In genomic region chr4:15794905-15795304, GRCh38 we compare ENCODE assay signal across 1 cellular context.
TF ChIP-seq lines count a peak whose summit lies in the region.

No MANE protein-coding gene starts in this region.

TF ChIP-seq in GM12878, 131 proteins besides CTCF, POLR2A, EP300 and RAD21 (continued from another document):
- TF ChIP-seq RELB (IDR thresholded peaks at IDR 0.05; ENCODE audit: low read depth) (0 out of 2 replicates have a peak, but pooled peaks have one; percentile 47), MTA2 (IDR thresholded peaks at IDR 0.05; ENCODE audit: low read depth) (peak; percentile 48; the same call in 1 of the 2 replicates), CUX1 (IDR thresholded peaks at IDR 0.05; ENCODE audit: insufficient replicate concordance, low read depth, low read length) (peak; percentile 36), ZNF274 (IDR thresholded peaks at IDR 0.05; ENCODE audit: insufficient read depth, insufficient read length) (no peak), USF2 (IDR thresholded peaks at IDR 0.05; ENCODE audit: borderline replicate concordance, low read depth, low read length) (no peak), IKZF1 (conservative IDR thresholded peaks at IDR 0.05) (peak; percentile 38; the same call in 1 of the 2 replicates), ZNF687 (IDR thresholded peaks at IDR 0.05) (no peak), IKZF2 (IDR thresholded peaks at IDR 0.05) (peak; percentile 71 to 76; a peak in 2 of 4 replicates), EZH2 (IDR thresholded peaks at IDR 0.05; ENCODE audit: borderline replicate concordance, control insufficient read depth, low read depth, low read length) (no peak), CREM (IDR thresholded peaks at IDR 0.05; ENCODE audit: low read depth) (peak; percentile 39; the same call in 1 of the 2 replicates), SREBF1 (IDR thresholded peaks at IDR 0.05; ENCODE audit: low read length) (no peak), FOXM1 (IDR thresholded peaks at IDR 0.05; ENCODE audit: low read depth, low read length) (peak; percentile 43; the same call in 1 of the 2 replicates), RUNX3 (IDR thresholded peaks at IDR 0.05; ENCODE audit: low read length) (peak; percentile 86), MYB (IDR thresholded peaks at IDR 0.05; ENCODE audit: borderline replicate concordance, low read depth, low read length) (no peak), ATF2 (IDR thresholded peaks at IDR 0.05; ENCODE audit: low read length) (peak; percentile 41; the same call in 1 of the 2 replicates), JUNB (IDR thresholded peaks at IDR 0.05) (peak; percentile 55; the same call in 1 of the 2 replicates), USF1 (IDR thresholded peaks at IDR 0.05; ENCODE audit: borderline replicate concordance, extremely low read length, insufficient read depth, low read depth, low read length) (no peak), ETV6 (conservative IDR thresholded peaks at IDR 0.05 in 1 of 2, IDR thresholded peaks at IDR 0.05 in 1 of 2; ENCODE audit: borderline replicate concordance in 1 of 2, low read depth in 1 of 2) (peak in 1 of 2 experiments; percentile 23; a peak in 1 of 4 replicates), NBN (IDR thresholded peaks at IDR 0.05) (0 out of 2 replicates have a peak, but pooled peaks have one; percentile 24), FOS (IDR thresholded peaks at IDR 0.05; ENCODE audit: borderline replicate concordance, extremely low read depth, insufficient read length) (no peak), ATF7 (IDR thresholded peaks at IDR 0.05; ENCODE audit: low read depth) (peak; percentile 79; the same call in 1 of the 2 replicates), CEBPZ (IDR thresholded peaks at IDR 0.05; ENCODE audit: low read depth, low read length) (no peak), ASH2L (IDR thresholded peaks at IDR 0.05; ENCODE audit: borderline replicate concordance, low read depth) (no peak), RAD51 (IDR thresholded peaks at IDR 0.05) (no peak), NFIC (IDR thresholded peaks at IDR 0.05; ENCODE audit: low read depth, low read length) (peak; percentile 77; the same call in 1 of the 2 replicates), PML (IDR thresholded peaks at IDR 0.05; ENCODE audit: low read length) (no peak), ZNF384 (IDR thresholded peaks at IDR 0.05; ENCODE audit: borderline replicate concordance, low read depth, low read length) (no peak)
